In genomic region chr7:158028971-158029370, GRCh38 we compare ENCODE assay signal across 17 cellular contexts.
A peak's percentile ranks its signal among the peaks of the same experiment; 100 is the strongest.
DNase-seq lines count a peak whose midpoint lies in the region; ATAC-seq and TF ChIP-seq lines count a peak whose summit lies in the region.
"Had no signal": no experiment of that assay in that cellular context is flagged by ENCODE, and none has a peak within 500 bp of the region (broad histone marks: within the 10 kb centered on the region; RNA-seq: fewer than 3 reads in every experiment).

No MANE protein-coding gene starts in this region.

- ATAC-seq in left ventricle myocardium superior (no peak), HG03457 (IDR thresholded peaks at IDR 0.05; ENCODE audit: unreplicated experiment) (no peak)
- ATAC-seq: GM12878 had no signal

- TF ChIP-seq CTCF in hepatocyte (IDR thresholded peaks at IDR 0.05; ENCODE audit: poor library complexity), result no peak
- no peak for TF ChIP-seq CTCF in tibial artery (IDR thresholded peaks at IDR 0.05)

- no peaks in the 10 kb centered on the region for H4K20me1 ChIP-seq in hepatocyte (ENCODE audit: insufficient read depth, poor library complexity, severe bottlenecking)

- H3K27me3 ChIP-seq in hepatocyte, result no peaks in the 10 kb centered on the region
- peaks cover 0 to 5% of the 10 kb centered on the region in 2 donors for H3K27me3 ChIP-seq in tibial artery

- 95% methylated on average over 20 of the region's 22 CpGs for WGBS in hepatocyte (ENCODE audit: low lambda C conversion rate, missing lambda C conversion rate)

- H3K9me3 ChIP-seq in hepatocyte (ENCODE audit: low read depth), result no peaks in the 10 kb centered on the region
- H3K9me3 ChIP-seq in tibial artery, result no peaks in the 10 kb centered on the region

- intact Hi-C loops in cardiac septum (cut with DNase I), result no loop called here
- intact Hi-C loops in left ventricle myocardium superior (cut with micrococcal nuclease), result no loop called here
- intact Hi-C loops in posterior vena cava (cut with DNase I), result no loop called here
- intact Hi-C loops in tibial artery (cut with DNase I; ENCODE audit: low total_unique reads), result no loop called here

- DNase-seq in cardiac septum (ENCODE audit: low spot score) (peak; percentile 24), left ventricle myocardium superior (no peak), hepatocyte (ENCODE audit: low spot score) (no peak), posterior vena cava (ENCODE audit: low spot score) (peak; percentile 64), tibial artery (peak; percentile 18 to 51), SIG-M5 (lab: John Stamatoyannopoulos, UW) (no peak), GM03348 (ENCODE audit: low spot score) (no peak)
- DNase-seq: Calu3, Karpas-422, NCI-H1092, NCI-H1694 treated with DMSO at 0.1 percent for 48 hours, NCI-H2081, NCI-H2227 treated with DMSO at 0.1 percent for 48 hours, RPMI8226 had no signal

- H3K36me3 ChIP-seq in hepatocyte (replicated peaks; ENCODE audit: insufficient read depth, low read depth), result no peaks in the 10 kb centered on the region
- no peaks in the 10 kb centered on the region for H3K36me3 ChIP-seq in tibial artery

- peak overlapping the region; percentile 25 for H3K4me2 ChIP-seq in hepatocyte

- peaks cover 5% of the 10 kb centered on the region for H3K4me1 ChIP-seq in hepatocyte (ENCODE audit: insufficient read depth)
- H3K4me1 ChIP-seq in tibial artery, result no peaks in the 10 kb centered on the region

- H3K79me2 ChIP-seq in hepatocyte, result no peaks in the 10 kb centered on the region

- no peaks in the 10 kb centered on the region for H3K9me2 ChIP-seq in hepatocyte (replicated peaks; ENCODE audit: insufficient read depth)

- H3K27ac ChIP-seq in hepatocyte (no peak overlapping the region), tibial artery (no peak overlapping the region)
- H3K27ac ChIP-seq: HL-60 had no signal

- H3K4me3 ChIP-seq in hepatocyte (no peak overlapping the region), tibial artery (no peak overlapping the region)
- H3K4me3 ChIP-seq: GM12878 had no signal

- H2AFZ ChIP-seq in hepatocyte, result no peak overlapping the region

Comparison
In these comparisons a context has a peak if more than half of its experiments do, and no peak if none do; other contexts are left out.
1. DNase-seq: peak in cardiac septum (single experiment), posterior vena cava (single experiment) and tibial artery (2 of 2); none in left ventricle myocardium superior (single experiment), hepatocyte (single experiment), SIG-M5 (single experiment) and GM03348 (single experiment).